ENCODE assay signal across 8 cellular contexts in the genomic region with DNA sequence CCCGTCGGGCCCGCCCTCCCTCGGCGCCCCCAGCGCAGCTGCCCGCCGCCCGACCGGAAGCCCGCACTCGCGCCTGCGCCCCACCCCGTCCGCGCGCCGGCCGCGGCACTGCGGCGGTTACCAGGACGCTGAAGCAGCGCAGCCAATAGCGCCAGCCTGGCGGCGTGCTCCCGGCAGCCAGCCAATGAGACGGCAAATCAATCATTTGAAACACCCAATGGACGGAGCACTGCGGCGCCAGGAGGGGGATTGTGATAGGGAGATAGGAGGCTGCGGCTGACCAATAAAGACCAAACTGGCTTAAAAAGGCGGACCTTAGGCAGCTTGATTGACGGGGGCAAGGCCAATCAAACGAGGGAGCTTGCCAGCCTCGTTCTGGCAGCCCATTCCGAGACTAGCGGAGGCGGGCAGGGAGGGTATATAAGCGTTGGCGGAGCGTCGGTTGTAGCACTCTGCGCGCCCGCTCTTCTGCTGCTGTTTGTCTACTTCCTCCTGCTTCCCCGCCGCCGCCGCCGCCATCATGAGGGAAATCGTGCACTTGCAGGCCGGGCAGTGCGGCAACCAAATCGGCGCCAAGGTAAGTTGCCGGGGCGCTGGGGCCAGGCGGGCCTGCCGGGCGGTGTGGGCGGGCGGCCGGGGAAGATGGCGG. TPM values are rescaled to one million over a fixed set of nuclear protein-coding genes. Genes with fewer than 3 reads are reported as not detected.
A peak's percentile ranks its signal among the peaks of the same experiment; 100 is the strongest.
DNase-seq lines count a peak whose midpoint lies in the region; ATAC-seq and TF ChIP-seq lines count a peak whose summit lies in the region.

A gene (plus strand): TSS at position 447 of the 649 bp plus-strand sequence. CDS start 74 bp downstream, at position 521.

- peaks cover 42% of the 10 kb centered on the region for H4K20me1 ChIP-seq in smooth muscle cell (ENCODE audit: low read depth)

- peak; percentile 77 for ATAC-seq in GM18909 (IDR thresholded peaks at IDR 0.05; ENCODE audit: poor library complexity, unreplicated experiment)
- peak; percentile 76 for ATAC-seq in HG03175 (IDR thresholded peaks at IDR 0.05; ENCODE audit: unreplicated experiment)
- peak; percentile 80 for ATAC-seq in WTC11

- WGBS in smooth muscle cell (ENCODE audit: low lambda C conversion rate) = 1% methylated on average over 63 of the region's 67 CpGs

- peaks cover 20% of the 10 kb centered on the region for H3K36me3 Mint-ChIP-seq in WTC11

- peak within 1 kb of the TSS; percentile 87; the same call in 1 of the 2 replicates for H3K27ac Mint-ChIP-seq in WTC11

- H3K79me2 ChIP-seq in smooth muscle cell (ENCODE audit: low read depth) = peaks cover 38% of the 10 kb centered on the region

- H3K27ac ChIP-seq in AG04450 (ENCODE audit: low read depth, low read length) (peak within 1 kb of the TSS; percentile 83), smooth muscle cell (ENCODE audit: low read depth) (peak within 1 kb of the TSS; percentile 93)

- CTCF ChIA-PET in AG04450 (lab: Charles Lee) (interaction anchor here (1.0 kb wide), 1 partner anchor 212 kb away, joined by 3 read pairs; no protein-coding TSS in a partner anchor), WTC11 (lab: Charles Lee) (interaction anchor here (0.7 to 2.4 kb wide), 27 partner anchors 11 to 212 kb away, joined by 3 to 14 read pairs (median 4); a partner anchor contains a TSS)

- H3K27me3 Mint-ChIP-seq in WTC11 (ENCODE audit: low read depth) = no peaks in the 10 kb centered on the region

- peak; percentile 100 for DNase-seq in AG04450 (ENCODE audit: low read depth, low spot score)
- peak; percentile 98 for DNase-seq in NCI-H226
- peak; percentile 98 for DNase-seq in WTC11 (ENCODE audit: low spot score)
- peak; percentile 100 for DNase-seq in cardiac fibroblast (ENCODE audit: low read depth in 2 of 2)
- peak; percentile 99 for DNase-seq in iPS-NIHi7 (ENCODE audit: extremely low spot score)
- DNase-seq in smooth muscle cell (lab: John Stamatoyannopoulos, UW; ENCODE audit: unreplicated experiment) = peak; percentile 100

- H3K36me3 ChIP-seq in smooth muscle cell (ENCODE audit: low read depth) = no peaks in the 10 kb centered on the region

- POLR2A ChIA-PET in AG04450 (lab: Yijun Ruan, JAX) = interaction anchor here (0.5 to 5.7 kb wide), 46 partner anchors 11 to 1131 kb away, joined by 3 to 146 read pairs (median 4); a partner anchor contains a TSS
- POLR2A ChIA-PET in WTC11 (lab: Charles Lee) = interaction anchor here (0.6 to 1.8 kb wide), 29 partner anchors 12 to 653 kb away, joined by 3 to 30 read pairs (median 4); a partner anchor contains a TSS

- peaks cover 39% of the 10 kb centered on the region for H3K4me1 Mint-ChIP-seq in WTC11

- TF ChIP-seq CTCF in AG04450 (IDR thresholded peaks at IDR 0.05; ENCODE audit: low read depth, low read length) = no peak
- TF ChIP-seq CTCF in WTC11 (IDR thresholded peaks at IDR 0.05) = no peak
- TF ChIP-seq CTCF in cardiac fibroblast (IDR thresholded peaks at IDR 0.05; ENCODE audit: low read depth, low read length) = no peak
- no peak for TF ChIP-seq CTCF in smooth muscle cell (IDR thresholded peaks at IDR 0.05; ENCODE audit: borderline replicate concordance, insufficient read depth, poor library complexity, severe bottlenecking)

- peak within 1 kb of the TSS; percentile 90 for H3K9ac ChIP-seq in smooth muscle cell (ENCODE audit: low read depth)

- H2AFZ ChIP-seq in smooth muscle cell (ENCODE audit: low read depth) = peak within 1 kb of the TSS; percentile 86

- peaks cover 25% of the 10 kb centered on the region for H3F3A ChIP-seq in smooth muscle cell (ENCODE audit: low read depth)

- peaks cover 13% of the 10 kb centered on the region for H3K4me1 ChIP-seq in smooth muscle cell (ENCODE audit: low read depth)

- H3K9me3 Mint-ChIP-seq in WTC11 = no peaks in the 10 kb centered on the region

- H3K4me3 Mint-ChIP-seq in WTC11 = peak within 1 kb of the TSS; percentile 81

- H3K4me2 ChIP-seq in smooth muscle cell = peak within 1 kb of the TSS; percentile 100

- H3K9me3 ChIP-seq in AG04450 (ENCODE audit: control insufficient read depth, insufficient read depth, low read length) (no peaks in the 10 kb centered on the region; the same call in 1 of the 2 replicates), smooth muscle cell (replicated peaks; ENCODE audit: low read depth) (no peaks in the 10 kb centered on the region)

- H3K4me3 ChIP-seq in AG04450 (ENCODE audit: low read depth, low read length) (peak within 1 kb of the TSS; percentile 82), cardiac fibroblast (replicated peaks in 1 of 2; ENCODE audit: low read depth in 2 of 2, low read length in 2 of 2) (peak within 1 kb of the TSS; percentile 70 to 93), smooth muscle cell (peak within 1 kb of the TSS; percentile 93)

- no peaks in the 10 kb centered on the region for H3K27me3 ChIP-seq in AG04450 (ENCODE audit: control insufficient read depth, insufficient read depth, low read length)
- no peaks in the 10 kb centered on the region for H3K27me3 ChIP-seq in smooth muscle cell (ENCODE audit: low read depth)

TF ChIP-seq in WTC11, 78 proteins besides CTCF, POLR2A, EP300 and RAD21 (continues in another document):
- TF ChIP-seq ZBTB21 (CRISPR knock-in tag; IDR thresholded peaks at IDR 0.05; ENCODE audit: borderline replicate concordance) (no peak), ZNF423 (CRISPR knock-in tag; IDR thresholded peaks at IDR 0.05) (no peak), TEAD1 (CRISPR knock-in tag; IDR thresholded peaks at IDR 0.05) (0 out of 2 replicates have a peak, but pooled peaks have one; percentile 70), HMGA2 (CRISPR knock-in tag; IDR thresholded peaks at IDR 0.05) (peak; percentile 52), ZNF121 (CRISPR knock-in tag; IDR thresholded peaks at IDR 0.05) (no peak), FOXK1 (CRISPR knock-in tag; IDR thresholded peaks at IDR 0.05) (peak; percentile 85; the same call in 1 of the 2 replicates), ETV6 (CRISPR knock-in tag; IDR thresholded peaks at IDR 0.05) (peak; percentile 83), ZNF138 (CRISPR knock-in tag; conservative IDR thresholded peaks at IDR 0.05) (no peak), IRF2 (CRISPR knock-in tag; IDR thresholded peaks at IDR 0.05; ENCODE audit: borderline replicate concordance, low read depth) (no peak), NR3C1 (CRISPR knock-in tag; conservative IDR thresholded peaks at IDR 0.05; ENCODE audit: low read depth) (no peak), ZNF416 (CRISPR knock-in tag; IDR thresholded peaks at IDR 0.05) (peak; percentile 81; the same call in 1 of the 2 replicates), GABPB1 (CRISPR knock-in tag; IDR thresholded peaks at IDR 0.05) (peak; percentile 66; the same call in 1 of the 2 replicates), ZNF396 (CRISPR knock-in tag; IDR thresholded peaks at IDR 0.05; ENCODE audit: borderline replicate concordance) (no peak), ZNF232 (CRISPR knock-in tag; IDR thresholded peaks at IDR 0.05) (no peak)
- TF ChIP-seq, protein P1, sequence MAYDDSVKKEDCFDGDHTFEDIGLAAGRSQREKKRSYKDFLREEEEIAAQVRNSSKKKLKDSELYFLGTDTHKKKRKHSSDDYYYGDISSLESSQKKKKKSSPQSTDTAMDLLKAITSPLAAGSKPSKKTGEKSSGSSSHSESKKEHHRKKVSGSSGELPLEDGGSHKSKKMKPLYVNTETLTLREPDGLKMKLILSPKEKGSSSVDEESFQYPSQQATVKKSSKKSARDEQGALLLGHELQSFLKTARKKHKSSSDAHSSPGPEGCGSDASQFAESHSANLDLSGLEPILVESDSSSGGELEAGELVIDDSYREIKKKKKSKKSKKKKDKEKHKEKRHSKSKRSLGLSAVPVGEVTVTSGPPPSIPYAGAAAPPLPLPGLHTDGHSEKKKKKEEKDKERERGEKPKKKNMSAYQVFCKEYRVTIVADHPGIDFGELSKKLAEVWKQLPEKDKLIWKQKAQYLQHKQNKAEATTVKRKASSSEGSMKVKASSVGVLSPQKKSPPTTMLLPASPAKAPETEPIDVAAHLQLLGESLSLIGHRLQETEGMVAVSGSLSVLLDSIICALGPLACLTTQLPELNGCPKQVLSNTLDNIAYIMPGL (CRISPR knock-in tag; IDR thresholded peaks at IDR 0.05) = no peak
- TF ChIP-seq, protein P2, sequence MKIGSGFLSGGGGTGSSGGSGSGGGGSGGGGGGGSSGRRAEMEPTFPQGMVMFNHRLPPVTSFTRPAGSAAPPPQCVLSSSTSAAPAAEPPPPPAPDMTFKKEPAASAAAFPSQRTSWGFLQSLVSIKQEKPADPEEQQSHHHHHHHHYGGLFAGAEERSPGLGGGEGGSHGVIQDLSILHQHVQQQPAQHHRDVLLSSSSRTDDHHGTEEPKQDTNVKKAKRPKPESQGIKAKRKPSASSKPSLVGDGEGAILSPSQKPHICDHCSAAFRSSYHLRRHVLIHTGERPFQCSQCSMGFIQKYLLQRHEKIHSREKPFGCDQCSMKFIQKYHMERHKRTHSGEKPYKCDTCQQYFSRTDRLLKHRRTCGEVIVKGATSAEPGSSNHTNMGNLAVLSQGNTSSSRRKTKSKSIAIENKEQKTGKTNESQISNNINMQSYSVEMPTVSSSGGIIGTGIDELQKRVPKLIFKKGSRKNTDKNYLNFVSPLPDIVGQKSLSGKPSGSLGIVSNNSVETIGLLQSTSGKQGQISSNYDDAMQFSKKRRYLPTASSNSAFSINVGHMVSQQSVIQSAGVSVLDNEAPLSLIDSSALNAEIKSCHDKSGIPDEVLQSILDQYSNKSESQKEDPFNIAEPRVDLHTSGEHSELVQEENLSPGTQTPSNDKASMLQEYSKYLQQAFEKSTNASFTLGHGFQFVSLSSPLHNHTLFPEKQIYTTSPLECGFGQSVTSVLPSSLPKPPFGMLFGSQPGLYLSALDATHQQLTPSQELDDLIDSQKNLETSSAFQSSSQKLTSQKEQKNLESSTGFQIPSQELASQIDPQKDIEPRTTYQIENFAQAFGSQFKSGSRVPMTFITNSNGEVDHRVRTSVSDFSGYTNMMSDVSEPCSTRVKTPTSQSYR (CRISPR knock-in tag; IDR thresholded peaks at IDR 0.05) = no peak
- TF ChIP-seq, protein P3, sequence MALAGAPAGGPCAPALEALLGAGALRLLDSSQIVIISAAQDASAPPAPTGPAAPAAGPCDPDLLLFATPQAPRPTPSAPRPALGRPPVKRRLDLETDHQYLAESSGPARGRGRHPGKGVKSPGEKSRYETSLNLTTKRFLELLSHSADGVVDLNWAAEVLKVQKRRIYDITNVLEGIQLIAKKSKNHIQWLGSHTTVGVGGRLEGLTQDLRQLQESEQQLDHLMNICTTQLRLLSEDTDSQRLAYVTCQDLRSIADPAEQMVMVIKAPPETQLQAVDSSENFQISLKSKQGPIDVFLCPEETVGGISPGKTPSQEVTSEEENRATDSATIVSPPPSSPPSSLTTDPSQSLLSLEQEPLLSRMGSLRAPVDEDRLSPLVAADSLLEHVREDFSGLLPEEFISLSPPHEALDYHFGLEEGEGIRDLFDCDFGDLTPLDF (CRISPR knock-in tag; IDR thresholded peaks at IDR 0.05) = no peak

RNA-seq across cellular contexts. Expression of the gene that starts here (rescaled TPM):
- 223 and 262 TPM in 2 replicates for polyA plus RNA-seq in AG04450 (2011; rRNA removed)
- 180 and 232 TPM in 2 replicates for polyA minus RNA-seq in AG04450 (2011; rRNA and poly(A)+ RNA removed)
- 373 to 376 TPM (median 375 TPM) in 3 replicates for total RNA-seq in WTC11 (2021)
- total RNA-seq in smooth muscle cell = 154 and 164 TPM in 2 replicates
- polyA plus RNA-seq in smooth muscle cell = 317 and 331 TPM in 2 replicates

Comparison
In these comparisons a context has a peak if more than half of its experiments do, and no peak if none do; other contexts are left out.
1. Peak in every context shown above with its lines: DNase-seq, ATAC-seq, H3K4me3 ChIP-seq and H3K27ac ChIP-seq.